Comparison of ENCODE assay signal across 9 cellular contexts in genomic region chr1:1021010-1021845, GRCh38. TPM values are rescaled to one million over a fixed set of nuclear protein-coding genes. Genes with fewer than 3 reads are reported as not detected.
A peak's percentile ranks its signal among the peaks of the same experiment; 100 is the strongest.
DNase-seq lines count a peak whose midpoint lies in the region; ATAC-seq, FAIRE-seq and TF ChIP-seq lines count a peak whose summit lies in the region.
"Had no signal": no experiment of that assay in that cellular context is flagged by ENCODE, and none has a peak within 500 bp of the region (broad histone marks: within the 10 kb centered on the region; RNA-seq: fewer than 3 reads in every experiment).

No MANE protein-coding gene starts in this region.

- H3K9me3 ChIP-seq in GM12878 (replicated peaks; ENCODE audit: control insufficient read depth, insufficient read depth, low read length): no peaks in the 10 kb centered on the region
- no peaks in the 10 kb centered on the region for H3K9me3 ChIP-seq in testis

- TF ChIP-seq CTCF in GM12878 (IDR thresholded peaks at IDR 0.05 in 2 of 3, conservative IDR thresholded peaks at IDR 0.05 in 1 of 3; ENCODE audit: control insufficient read depth in 2 of 3, extremely low read depth in 1 of 3, insufficient read depth in 1 of 3, low read depth in 3 of 3, low read length in 3 of 3): no peak
- TF ChIP-seq CTCF in kidney epithelial cell (IDR thresholded peaks at IDR 0.05; ENCODE audit: insufficient read depth, low read length, poor library complexity, severe bottlenecking): no peak
- no peak for TF ChIP-seq CTCF in testis (IDR thresholded peaks at IDR 0.05)

- CTCF ChIA-PET in GM12878 (lab: Yijun Ruan, JAX): interaction anchor here (1.0 to 2.4 kb wide), 3 partner anchors 11 to 38 kb away, joined by 3 to 17 read pairs (median 9); no protein-coding TSS in a partner anchor

- TF ChIP-seq EP300 in GM12878 (IDR thresholded peaks at IDR 0.05; ENCODE audit: borderline replicate concordance in 1 of 2, control insufficient read depth in 1 of 2, low read depth in 2 of 2, low read length in 2 of 2): no peak

- H3K27me3 ChIP-seq in GM12878 (replicated peaks in 1 of 2; ENCODE audit: control insufficient read depth in 2 of 2, insufficient read depth in 2 of 2, low read length in 1 of 2) (no peaks in the 10 kb centered on the region), kidney epithelial cell (ENCODE audit: control insufficient read depth, insufficient read depth, low read length) (no peaks in the 10 kb centered on the region), testis (no peaks in the 10 kb centered on the region)

- FAIRE-seq in GM12878 (lab: Jason Lieb, UNC): no peak

- ATAC-seq in GM12878 (peak; percentile 13), GM21717 (IDR thresholded peaks at IDR 0.05; ENCODE audit: unreplicated experiment) (no peak)

- in situ Hi-C loops in GM12878 (cut with MboI): loop anchor here (5.0 kb wide), 1 partner anchor 41 kb away; no protein-coding TSS in a partner anchor

- H4K20me1 ChIP-seq in GM12878 (ENCODE audit: control insufficient read depth, insufficient read depth): no peaks in the 10 kb centered on the region

- intact Hi-C loops in GM12878 (cut with micrococcal nuclease; ENCODE audit: unreplicated experiment) (no loop called here), testis (cut with DNase I; ENCODE audit: low total_unique reads) (no loop called here)

- RAD21 ChIA-PET in GM12878 (lab: Charles Lee; ENCODE audit: unreplicated experiment): interaction anchor here (1.4 kb wide), 1 partner anchor 38 kb away, joined by 3 read pairs; no protein-coding TSS in a partner anchor

- POLR2A ChIA-PET in GM12878 (lab: Charles Lee): interaction anchor here (0.6 to 1.8 kb wide), 5 partner anchors 11 to 179 kb away, joined by 3 to 6 read pairs (median 4); no protein-coding TSS in a partner anchor

- 22% methylated on average over 30 of the region's 32 CpGs for WGBS in GM12878 (ENCODE audit: insufficient coverage, insufficient replicate concordance, low lambda C conversion rate, missing lambda C conversion rate)
- 27 to 34% methylated on average over 3 to 28 of the region's 32 CpGs for WGBS in testis, 2 donors

- DNase-seq in DMS53 treated with DMSO at 0.1 percent for 48 hours (lab: John Stamatoyannopoulos, UW; ENCODE audit: unreplicated experiment) (peak; percentile 5), M059J (ENCODE audit: low read depth) (peak; percentile 86), GM12878 (ENCODE audit: low read depth, low spot score) (no peak), kidney epithelial cell (ENCODE audit: low read depth) (no peak), testis (peak; percentile 69), NCI-H2107 treated with DMSO at 0.1 percent for 48 hours (lab: John Stamatoyannopoulos, UW; ENCODE audit: unreplicated experiment) (no peak), NCI-H1694 treated with DMSO at 0.1 percent for 48 hours (lab: John Stamatoyannopoulos, UW) (no peak)

- no peak overlapping the region for H2AFZ ChIP-seq in GM12878 (ENCODE audit: control insufficient read depth, low read depth, low read length)

- H3K4me3 ChIP-seq in GM12878 (peak overlapping the region; percentile 70), kidney epithelial cell (ENCODE audit: low read depth, low read length) (peak overlapping the region; percentile 84), testis (peak overlapping the region; percentile 62 to 78)

- H3K9ac ChIP-seq in GM12878 (ENCODE audit: control insufficient read depth, insufficient read depth, low read length): peak overlapping the region; percentile 50; the same call in 1 of the 2 replicates

- no peak for TF ChIP-seq POLR2A in GM12878 (IDR thresholded peaks at IDR 0.05; ENCODE audit: low read depth, low read length)
- TF ChIP-seq POLR2A in testis (IDR thresholded peaks at IDR 0.05): no peak

- peak overlapping the region; percentile 77 for H3K4me2 ChIP-seq in GM12878 (ENCODE audit: control insufficient read depth, insufficient read depth)

- BruUV-seq in GM12878 (replicated peaks; lab: Mats Ljungman, UMichigan): no TSS peak

- SMC1A ChIA-PET in GM12878 (lab: Charles Lee; ENCODE audit: uncharacterized antibody, unreplicated experiment): interaction anchor here (1.1 to 1.7 kb wide), 2 partner anchors 11 to 35 kb away, joined by 3 to 10 read pairs; no protein-coding TSS in a partner anchor

- H3K27ac ChIP-seq in GM12878 (ENCODE audit: control insufficient read depth, insufficient read depth) (no peak overlapping the region), testis (no peak overlapping the region)

- H3K79me2 ChIP-seq in GM12878 (ENCODE audit: control insufficient read depth, insufficient read depth, low read length): peaks cover 2% of the 10 kb centered on the region; the same call in 1 of the 2 replicates

- H3K4me1 ChIP-seq in GM12878 (ENCODE audit: control insufficient read depth, insufficient read depth, low read length) (peaks cover 7% of the 10 kb centered on the region), testis (peaks cover 20% of the 10 kb centered on the region)

- no peak for TF ChIP-seq RAD21 in GM12878 (IDR thresholded peaks at IDR 0.05; ENCODE audit: insufficient read depth, low read depth, low read length)

- H3K36me3 ChIP-seq in GM12878 (ENCODE audit: control insufficient read depth in 2 of 2, insufficient read depth in 2 of 2, low read length in 1 of 2): no peaks in the 10 kb centered on the region
- peaks cover 3% of the 10 kb centered on the region for H3K36me3 ChIP-seq in kidney epithelial cell (ENCODE audit: control insufficient read depth, insufficient read depth, low read length)
- no peaks in the 10 kb centered on the region for H3K36me3 ChIP-seq in testis (ENCODE audit: low read depth, missing control alignments)

RNA-seq across cellular contexts. Expression of gene AGRN, which starts 1.3 kb away (rescaled TPM):
- total RNA-seq in M059J (2014; rRNA removed; shearing (Covaris generic)): 117 and 282 TPM in 2 replicates
- 203 and 241 TPM in 2 replicates for total RNA-seq in GM12878 (2013; cell fraction: nucleolus; rRNA removed)
- total RNA-seq in GM12878 (2014; rRNA removed) (10.0 and 11.0 TPM in 2 replicates), GM12878 (2014; rRNA removed; fragmentation: Illumina TruSeq; extraction: Trizol) (3.1 and 3.6 TPM in 2 replicates), GM12878 (2021) (40.4 and 41.8 TPM in 2 replicates), kidney epithelial cell (479 and 617 TPM in 2 replicates), testis (100 to 1,000 TPM in 1 of 2 donors, 10 to 100 TPM in 1; 99.4 to 108 TPM)
- polyA plus RNA-seq in GM12878 (2011; ENCODE audit: low read depth): 16.8 TPM
- polyA plus RNA-seq in GM12878 (2011; rRNA removed) (13.3 and 21.7 TPM in 2 replicates), GM12878 (2014; fragmentation: Illumina TruSeq; extraction: Trizol) (5.0 and 6.3 TPM in 2 replicates), GM12878 (2014; fragmentation: Nextera tagmentation; extraction: Ambion mirVana) (under 1 TPM; 0.02 TPM), GM12878 (2014; rRNA removed) (23.7 and 25.1 TPM in 2 replicates), GM12878 (2016; fragmentation: Nextera tagmentation; extraction: Ambion mirVana) (under 1 TPM; 0.95 to 0.96 TPM), testis (ENCODE audit: insufficient read depth, low read depth, low replicate concordance) (48.9 TPM)
- 32.2 and 37.6 TPM in 2 replicates for polyA plus RNA-seq in GM12878 (2011; cell fraction: cytosol; rRNA removed)
- polyA plus RNA-seq in GM12878 (2011; cell fraction: nucleus; rRNA removed): 468 and 475 TPM in 2 replicates
- polyA plus RNA-seq in GM12878 (2012): 33.2 and 37.4 TPM in 2 replicates
- 27.1 and 40.5 TPM in 2 replicates for polyA minus RNA-seq in GM12878 (2011; rRNA and poly(A)+ RNA removed)
- polyA minus RNA-seq in GM12878 (2011; cell fraction: cytosol; rRNA and poly(A)+ RNA removed): 25.4 and 29.5 TPM in 2 replicates
- polyA minus RNA-seq in GM12878 (2011; cell fraction: nucleus; rRNA and poly(A)+ RNA removed): 65.0 and 71.8 TPM in 2 replicates

RNA-seq across cellular contexts. Expression of gene ISG15, which starts 7.9 kb away (rescaled TPM):
- total RNA-seq in M059J (2014; rRNA removed; shearing (Covaris generic)): 2,871 and 3,124 TPM in 2 replicates
- 7.8 and 8.2 TPM in 2 replicates for total RNA-seq in GM12878 (2013; cell fraction: nucleolus; rRNA removed)
- total RNA-seq in GM12878 (2014; rRNA removed): 357 and 384 TPM in 2 replicates
- 72.7 and 74.1 TPM in 2 replicates for total RNA-seq in GM12878 (2014; rRNA removed; fragmentation: Illumina TruSeq; extraction: Trizol)
- total RNA-seq in GM12878 (2021): 282 and 338 TPM in 2 replicates
- polyA plus RNA-seq in GM12878 (2011; ENCODE audit: low read depth): 95.7 TPM
- 108 and 314 TPM in 2 replicates for polyA plus RNA-seq in GM12878 (2011; rRNA removed)
- polyA plus RNA-seq in GM12878 (2011; cell fraction: cytosol; rRNA removed): 516 and 935 TPM in 2 replicates
- polyA plus RNA-seq in GM12878 (2011; cell fraction: nucleus; rRNA removed): 365 and 403 TPM in 2 replicates
- 362 and 375 TPM in 2 replicates for polyA plus RNA-seq in GM12878 (2012)
- 1.3 and 7.8 TPM in 2 replicates for polyA plus RNA-seq in GM12878 (2014; fragmentation: Illumina TruSeq; extraction: Trizol)
- polyA plus RNA-seq in GM12878 (2014; fragmentation: Nextera tagmentation; extraction: Ambion mirVana): 100 to 1,000 TPM in 1 of 2 experiments, 10 to 100 TPM in 1; 68.9 to 126 TPM
- polyA plus RNA-seq in GM12878 (2014; rRNA removed): 378 and 409 TPM in 2 replicates
- 100 to 1,000 TPM; 266 to 307 TPM for polyA plus RNA-seq in GM12878 (2016; fragmentation: Nextera tagmentation; extraction: Ambion mirVana)
- polyA minus RNA-seq in GM12878 (2011; rRNA and poly(A)+ RNA removed): 73.1 and 231 TPM in 2 replicates
- polyA minus RNA-seq in GM12878 (2011; cell fraction: cytosol; rRNA and poly(A)+ RNA removed): 81.3 and 93.7 TPM in 2 replicates
- polyA minus RNA-seq in GM12878 (2011; cell fraction: nucleus; rRNA and poly(A)+ RNA removed): 59.8 and 76.6 TPM in 2 replicates
- total RNA-seq in kidney epithelial cell: 68.7 and 97.7 TPM in 2 replicates
- 10 to 100 TPM; 22.8 to 24.0 TPM for total RNA-seq in testis
- 16.6 TPM for polyA plus RNA-seq in testis (ENCODE audit: insufficient read depth, low read depth, low replicate concordance)

RNA-seq across cellular contexts. Expression of gene HES4, which starts 21.3 kb away (rescaled TPM):
- total RNA-seq in M059J (2014; rRNA removed; shearing (Covaris generic)): 44.1 and 51.8 TPM in 2 replicates
- 1.2 and 2.2 TPM in 2 replicates for total RNA-seq in GM12878 (2013; cell fraction: nucleolus; rRNA removed)
- total RNA-seq in GM12878 (2014; rRNA removed): 0.73 and 0.76 TPM in 2 replicates
- not detected in 2 replicates for total RNA-seq in GM12878 (2014; rRNA removed; fragmentation: Illumina TruSeq; extraction: Trizol)
- 0.97 and 1.2 TPM in 2 replicates for total RNA-seq in GM12878 (2021)
- polyA plus RNA-seq in GM12878 (2011; ENCODE audit: low read depth): 0.45 TPM
- polyA plus RNA-seq in GM12878 (2011; rRNA removed): 0.62 and 1.7 TPM in 2 replicates
- 5.7 and 9.0 TPM in 2 replicates for polyA plus RNA-seq in GM12878 (2011; cell fraction: cytosol; rRNA removed)
- polyA plus RNA-seq in GM12878 (2011; cell fraction: nucleus; rRNA removed): 26.7 and 31.4 TPM in 2 replicates
- polyA plus RNA-seq in GM12878 (2012): 0.47 and 2.2 TPM in 2 replicates
- polyA plus RNA-seq in GM12878 (2014; fragmentation: Illumina TruSeq; extraction: Trizol): not detected in 2 replicates
- not detected for polyA plus RNA-seq in GM12878 (2014; fragmentation: Nextera tagmentation; extraction: Ambion mirVana)
- 0.75 and 0.85 TPM in 2 replicates for polyA plus RNA-seq in GM12878 (2014; rRNA removed)
- under 1 TPM in 1 of 2 experiments, not detected in 1; 0.44 TPM for polyA plus RNA-seq in GM12878 (2016; fragmentation: Nextera tagmentation; extraction: Ambion mirVana)
- polyA minus RNA-seq in GM12878 (2011; rRNA and poly(A)+ RNA removed): 0.41 TPM in 1 of 2 replicates, not detected in the other
- polyA minus RNA-seq in GM12878 (2011; cell fraction: cytosol; rRNA and poly(A)+ RNA removed): 2.3 and 3.1 TPM in 2 replicates
- 3.3 and 3.7 TPM in 2 replicates for polyA minus RNA-seq in GM12878 (2011; cell fraction: nucleus; rRNA and poly(A)+ RNA removed)
- 160 and 184 TPM in 2 replicates for total RNA-seq in kidney epithelial cell
- total RNA-seq in testis: 10 to 100 TPM; 26.4 to 27.5 TPM
- polyA plus RNA-seq in testis (ENCODE audit: insufficient read depth, low read depth, low replicate concordance): 2.3 TPM

RNA-seq across cellular contexts. Expression of gene PERM1, which starts 39.3 kb away (rescaled TPM):
- total RNA-seq in M059J (2014; rRNA removed; shearing (Covaris generic)): 0.37 and 1.0 TPM in 2 replicates
- total RNA-seq in GM12878 (2013; cell fraction: nucleolus; rRNA removed): not detected in 2 replicates
- not detected in 2 replicates for total RNA-seq in GM12878 (2014; rRNA removed)
- total RNA-seq in GM12878 (2014; rRNA removed; fragmentation: Illumina TruSeq; extraction: Trizol): not detected in 2 replicates
- total RNA-seq in GM12878 (2021): not detected in 2 replicates
- not detected for polyA plus RNA-seq in GM12878 (2011; ENCODE audit: low read depth)
- not detected in 2 replicates for polyA plus RNA-seq in GM12878 (2011; rRNA removed)
- polyA plus RNA-seq in GM12878 (2011; cell fraction: cytosol; rRNA removed): 0.02 TPM in 1 of 2 replicates, not detected in the other
- polyA plus RNA-seq in GM12878 (2011; cell fraction: nucleus; rRNA removed): not detected in 2 replicates
- polyA plus RNA-seq in GM12878 (2012): 0.30 and 0.38 TPM in 2 replicates
- not detected in 2 replicates for polyA plus RNA-seq in GM12878 (2014; fragmentation: Illumina TruSeq; extraction: Trizol)
- not detected for polyA plus RNA-seq in GM12878 (2014; fragmentation: Nextera tagmentation; extraction: Ambion mirVana)
- polyA plus RNA-seq in GM12878 (2014; rRNA removed): not detected in 2 replicates
- not detected for polyA plus RNA-seq in GM12878 (2016; fragmentation: Nextera tagmentation; extraction: Ambion mirVana)
- polyA minus RNA-seq in GM12878 (2011; rRNA and poly(A)+ RNA removed): not detected in 2 replicates
- not detected in 2 replicates for polyA minus RNA-seq in GM12878 (2011; cell fraction: cytosol; rRNA and poly(A)+ RNA removed)
- not detected in 2 replicates for polyA minus RNA-seq in GM12878 (2011; cell fraction: nucleus; rRNA and poly(A)+ RNA removed)
- 0.34 TPM in 1 of 2 replicates, not detected in the other for total RNA-seq in kidney epithelial cell
- 1 to 10 TPM; 3.2 to 4.9 TPM for total RNA-seq in testis
- polyA plus RNA-seq in testis (ENCODE audit: insufficient read depth, low read depth, low replicate concordance): 0.65 TPM
- total RNA-seq: T-helper 1 cell treated with Interleukin-12 subunit alpha and Interleukin-12 subunit beta and Interleukin-4 antibody, amounts not matched to agents 30 ng/mL and 1 ng/mL, for 36 hours had no signal

RNA-seq across cellular contexts. Expression of gene RNF223, which starts 52.9 kb away (rescaled TPM):
- total RNA-seq in M059J (2014; rRNA removed; shearing (Covaris generic)): not detected in 2 replicates
- total RNA-seq in GM12878 (2013; cell fraction: nucleolus; rRNA removed): 0.33 TPM in 1 of 2 replicates, not detected in the other
- total RNA-seq in GM12878 (2014; rRNA removed): 0.06 TPM in 1 of 2 replicates, not detected in the other
- not detected in 2 replicates for total RNA-seq in GM12878 (2014; rRNA removed; fragmentation: Illumina TruSeq; extraction: Trizol)
- not detected in 2 replicates for total RNA-seq in GM12878 (2021)
- polyA plus RNA-seq in GM12878 (2011; ENCODE audit: low read depth): not detected
- not detected in 2 replicates for polyA plus RNA-seq in GM12878 (2011; rRNA removed)
- polyA plus RNA-seq in GM12878 (2011; cell fraction: cytosol; rRNA removed): not detected in 2 replicates
- polyA plus RNA-seq in GM12878 (2011; cell fraction: nucleus; rRNA removed): not detected in 2 replicates
- polyA plus RNA-seq in GM12878 (2012): 0.11 and 0.21 TPM in 2 replicates
- polyA plus RNA-seq in GM12878 (2014; fragmentation: Illumina TruSeq; extraction: Trizol): not detected in 2 replicates
- not detected for polyA plus RNA-seq in GM12878 (2014; fragmentation: Nextera tagmentation; extraction: Ambion mirVana)
- polyA plus RNA-seq in GM12878 (2014; rRNA removed): not detected in 2 replicates
- not detected for polyA plus RNA-seq in GM12878 (2016; fragmentation: Nextera tagmentation; extraction: Ambion mirVana)
- not detected in 2 replicates for polyA minus RNA-seq in GM12878 (2011; rRNA and poly(A)+ RNA removed)
- not detected in 2 replicates for polyA minus RNA-seq in GM12878 (2011; cell fraction: cytosol; rRNA and poly(A)+ RNA removed)
- polyA minus RNA-seq in GM12878 (2011; cell fraction: nucleus; rRNA and poly(A)+ RNA removed): not detected in 2 replicates
- 5.4 and 7.5 TPM in 2 replicates for total RNA-seq in kidney epithelial cell
- under 1 TPM; 0.19 to 0.31 TPM for total RNA-seq in testis
- polyA plus RNA-seq in testis (ENCODE audit: insufficient read depth, low read depth, low replicate concordance): not detected
- total RNA-seq: T-helper 1 cell treated with Interleukin-12 subunit alpha and Interleukin-12 subunit beta and Interleukin-4 antibody, amounts not matched to agents 30 ng/mL and 1 ng/mL, for 36 hours had no signal

Comparison
In these comparisons a context has a peak if more than half of its experiments do, and no peak if none do; other contexts are left out.
1. DNase-seq: peak in DMS53 treated with DMSO at 0.1 percent for 48 hours (single experiment), M059J (single experiment) and testis (single experiment); none in GM12878 (single experiment), kidney epithelial cell (single experiment), NCI-H2107 treated with DMSO at 0.1 percent for 48 hours (single experiment) and NCI-H1694 treated with DMSO at 0.1 percent for 48 hours (single experiment).
2. RNA of gene HES4, which starts 21.3 kb away (total RNA-seq): 160 to 184 TPM in kidney epithelial cell, 44.1 to 51.8 TPM in M059J and 26.4 to 27.5 TPM in testis; 0.73 to 2.2 TPM in GM12878; every median in the first group is over 4 times any median in the second.
3. Peak in every context shown above with its lines, with median percentiles within 50 percentile points of each other: H3K4me3 ChIP-seq.